ENCODE assay signal across 9 cellular contexts in genomic region chr9:85716031-85716877, GRCh38. TPM values are rescaled to one million over a fixed set of nuclear protein-coding genes. Genes with fewer than 3 reads are reported as not detected.
DNase-seq lines count a peak whose midpoint lies in the region; ATAC-seq, FAIRE-seq and TF ChIP-seq lines count a peak whose summit lies in the region.
"Had no signal": no experiment of that assay in that cellular context is flagged by ENCODE, and none has a peak within 500 bp of the region (broad histone marks: within the 10 kb centered on the region; RNA-seq: fewer than 3 reads in every experiment).

No MANE protein-coding gene starts in this region.

- H3K27ac Mint-ChIP-seq in mesothelial cell of epicardium = no peak overlapping the region

- ATAC-seq in GM21737 (IDR thresholded peaks at IDR 0.05; ENCODE audit: unreplicated experiment) (peak; percentile 70), foreskin keratinocyte (no peak), left colon (no peak)

- DNase-seq in GM12892 (ENCODE audit: insufficient read length) = no peak
- peak; percentile 6 for DNase-seq in LHCN-M2 (ENCODE audit: low read depth)
- DNase-seq in foreskin keratinocyte = no peak
- DNase-seq in left colon = no peak
- DNase-seq in activated effector memory CD4-positive, alpha-beta T cell treated with Interleukin-2 at 50 U/mL for 16 hours = no peak
- DNase-seq in prostate gland (ENCODE audit: low spot score) = no peak
- DNase-seq in mesothelial cell of epicardium (ENCODE audit: low spot score in 2 of 2, unreplicated experiment in 2 of 2) = no peak

- H3K27ac ChIP-seq in foreskin keratinocyte (no peak overlapping the region), prostate gland (no peak overlapping the region)
- H3K27ac ChIP-seq: SJCRH30 had no signal

- no peaks in the 10 kb centered on the region for H3K4me1 ChIP-seq in foreskin keratinocyte
- no peaks in the 10 kb centered on the region for H3K4me1 ChIP-seq in prostate gland (replicated peaks)
- H3K4me1 ChIP-seq: SJCRH30 had no signal

- peaks cover 21% of the 10 kb centered on the region for H3K9me3 Mint-ChIP-seq in mesothelial cell of epicardium

- H3K27me3 ChIP-seq in foreskin keratinocyte (no peaks in the 10 kb centered on the region), prostate gland (replicated peaks; ENCODE audit: insufficient read depth) (no peaks in the 10 kb centered on the region)
- H3K27me3 ChIP-seq: SJCRH30 had no signal

- H3K4me3 ChIP-seq in prostate gland = no peak overlapping the region
- H3K4me3 ChIP-seq: SJCRH30 had no signal

- TF ChIP-seq CTCF in foreskin keratinocyte (conservative IDR thresholded peaks at IDR 0.05) (peak; percentile 27), prostate gland (IDR thresholded peaks at IDR 0.05) (no peak), mesothelial cell of epicardium (IDR thresholded peaks at IDR 0.05; ENCODE audit: unreplicated experiment) (no peak)

- peak; percentile 79 for FAIRE-seq in GM12892 (lab: Jason Lieb, UNC)

- no peaks in the 10 kb centered on the region for H3K9me3 ChIP-seq in prostate gland
- H3K9me3 ChIP-seq: SJCRH30 had no signal

- no peak overlapping the region for H3K4me3 Mint-ChIP-seq in mesothelial cell of epicardium

- H3K4me1 Mint-ChIP-seq in mesothelial cell of epicardium = peaks cover 5% of the 10 kb centered on the region

- no peaks in the 10 kb centered on the region for H3K36me3 ChIP-seq in prostate gland
- H3K36me3 ChIP-seq: SJCRH30 had no signal

- 81% methylated on average over 5 of the region's 5 CpGs for WGBS in prostate gland

- H3K27me3 Mint-ChIP-seq in mesothelial cell of epicardium (ENCODE audit: low read depth) = no peaks in the 10 kb centered on the region

- intact Hi-C loops in left colon (cut with DNase I, micrococcal nuclease) (no loop called here), prostate gland (cut with DNase I) (no loop called here)

- H3K36me3 Mint-ChIP-seq in mesothelial cell of epicardium = peaks cover 4% of the 10 kb centered on the region

- TF ChIP-seq POLR2A in GM12892 (IDR thresholded peaks at IDR 0.05; ENCODE audit: low read depth, low read length) (no peak), prostate gland (IDR thresholded peaks at IDR 0.05) (no peak)

RNA-seq across cellular contexts. Expression of gene AGTPBP1, which starts 25.5 kb away (rescaled TPM):
- polyA plus RNA-seq in GM12892 (2012; ENCODE audit: missing spikeins) = 18.6 TPM
- total RNA-seq in LHCN-M2 (2014; rRNA removed) (4.5 and 4.8 TPM in 2 replicates), foreskin keratinocyte (12.0 and 12.8 TPM in 2 replicates), left colon (10 to 100 TPM; 11.4 to 14.0 TPM), prostate gland (10 to 100 TPM in 1 of 2 donors, 1 to 10 TPM in 1; 10.0 to 10.5 TPM), mesothelial cell of epicardium (26.0 to 27.4 TPM (median 27.0 TPM) in 3 replicates)
- 0.81 TPM for polyA plus RNA-seq in LHCN-M2 (2012)
- polyA plus RNA-seq in foreskin keratinocyte = 3.0 and 3.2 TPM in 2 replicates
